1 cellular context compared by ENCODE assay signal in genomic region chr11:5233268-5233667, GRCh38.
TF ChIP-seq lines count a peak whose summit lies in the region.

No MANE protein-coding gene starts in this region.

TF ChIP-seq in K562, 482 proteins besides CTCF, POLR2A, EP300 and RAD21:
- TF ChIP-seq RFX1 (IDR thresholded peaks at IDR 0.05) (peak; percentile 53), DACH1 (IDR thresholded peaks at IDR 0.05; ENCODE audit: partially characterized antibody) (peak; percentile 56), ZNF398 (CRISPR knock-in tag; IDR thresholded peaks at IDR 0.05) (no peak)
